ENCODE assay signal across 23 cellular contexts in the genomic region with DNA sequence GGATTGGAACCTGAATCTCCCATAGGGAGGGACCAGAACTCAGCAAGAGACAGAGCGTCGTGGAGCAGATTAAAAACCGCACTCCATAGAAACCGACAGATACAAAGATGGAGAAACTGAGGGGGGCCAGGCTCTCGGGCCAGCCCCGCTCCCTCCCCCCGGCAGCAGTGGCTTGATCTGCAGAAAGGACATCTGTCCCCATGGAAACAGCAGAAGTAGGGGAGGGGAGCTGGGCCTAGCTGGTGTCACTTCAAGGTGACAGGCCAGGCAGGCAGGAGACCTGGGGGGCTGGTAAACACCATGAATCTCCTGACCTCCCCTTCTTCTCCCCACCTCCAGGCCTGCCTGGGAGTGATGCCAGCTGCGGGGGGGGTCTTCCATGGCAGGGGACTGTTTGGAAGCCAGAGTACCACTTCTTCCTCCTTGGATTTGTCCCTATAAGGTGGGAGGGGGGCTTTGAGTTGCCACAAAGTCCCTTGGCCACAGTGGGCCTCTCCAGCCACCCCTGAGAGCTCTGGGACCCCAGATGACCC. TPM values are rescaled to one million over a fixed set of nuclear protein-coding genes. Genes with fewer than 3 reads are reported as not detected.
"Had no signal": no experiment of that assay in that cellular context is flagged by ENCODE, and none has a peak within 500 bp of the region (broad histone marks: within the 10 kb centered on the region; RNA-seq: fewer than 3 reads in every experiment).

No MANE protein-coding gene starts in this region.

- H3K4me3 Mint-ChIP-seq: activated CD4-positive, alpha-beta memory T cell treated with anti-CD3 and anti-CD28 coated beads for 36 hours; activated CD4-positive, alpha-beta T cell treated with anti-CD3 and anti-CD28 coated beads, Interleukin-2, amount 10 ng/mL, durations not matched to agents 7 days and 5 days; activated naive CD8-positive, alpha-beta T cell treated with anti-CD3 and anti-CD28 coated beads for 36 hours; activated T-cell treated with anti-CD3 and anti-CD28 coated beads, Interleukin-2, amount 50 U/mL, for 4 hours; IgD-negative memory B cell had no signal

- DNase-seq: activated CD4-positive, alpha-beta memory T cell treated with anti-CD3 and anti-CD28 coated beads for 36 hours; activated CD4-positive, alpha-beta T cell treated with anti-CD3 and anti-CD28 coated beads, Interleukin-2, amount 10 ng/mL, durations not matched to agents 7 days and 5 days; activated CD4-positive, CD25-positive, alpha-beta regulatory T cell; activated CD8-positive, alpha-beta memory T cell treated with anti-CD3 and anti-CD28 coated beads for 24 hours; activated effector memory CD4-positive, alpha-beta T cell treated with anti-CD3 and anti-CD28 coated beads, Interleukin-2, amount 50 U/mL, for 16 hours; activated naive CD4-positive, alpha-beta T cell treated with Interleukin-2 at 50 U/mL for 16 hours; activated naive CD8-positive, alpha-beta T cell treated with anti-CD3 and anti-CD28 coated beads for 36 hours; activated T-cell treated with anti-CD3 and anti-CD28 coated beads, Interleukin-2, amount 50 U/mL, for 4 hours; brain microvascular endothelial cell; cerebellar nuclear complex; NCI-H1105 treated with DMSO at 0.1 percent for 48 hours; NCI-H1930; NCI-H446; NCI-H524; NCI-H748 treated with DMSO at 0.1 percent for 48 hours; SIG-M5; T-helper 1 cell had no signal

- H3K4me3 ChIP-seq: cardiac muscle cell had no signal

- H3K36me3 Mint-ChIP-seq: activated CD4-positive, alpha-beta memory T cell treated with anti-CD3 and anti-CD28 coated beads for 36 hours; activated naive CD8-positive, alpha-beta T cell treated with anti-CD3 and anti-CD28 coated beads for 36 hours; IgD-negative memory B cell had no signal

- H3K9me3 Mint-ChIP-seq: activated CD4-positive, alpha-beta memory T cell treated with anti-CD3 and anti-CD28 coated beads for 36 hours; activated CD4-positive, alpha-beta T cell treated with anti-CD3 and anti-CD28 coated beads, Interleukin-2, amount 10 ng/mL, durations not matched to agents 7 days and 5 days; activated naive CD8-positive, alpha-beta T cell treated with anti-CD3 and anti-CD28 coated beads for 36 hours; activated T-cell treated with anti-CD3 and anti-CD28 coated beads, Interleukin-2, amount 50 U/mL, for 4 hours had no signal

- H3K27ac ChIP-seq: brain microvascular endothelial cell, cardiac muscle cell, VCaP had no signal

- H3K36me3 ChIP-seq: brain microvascular endothelial cell, cardiac muscle cell had no signal

- H3K27me3 ChIP-seq: brain microvascular endothelial cell, cardiac muscle cell had no signal

- ATAC-seq: activated T-cell treated with anti-CD3 and anti-CD28 coated beads, Interleukin-2, amount 50 U/mL, for 4 hours had no signal

- H3K4me1 Mint-ChIP-seq: activated CD4-positive, alpha-beta T cell treated with anti-CD3 and anti-CD28 coated beads, Interleukin-2, amount 10 ng/mL, durations not matched to agents 7 days and 5 days; activated naive CD8-positive, alpha-beta T cell treated with anti-CD3 and anti-CD28 coated beads for 36 hours; IgD-negative memory B cell had no signal

- H3K27me3 Mint-ChIP-seq: activated CD4-positive, alpha-beta memory T cell treated with anti-CD3 and anti-CD28 coated beads for 36 hours; activated CD4-positive, alpha-beta T cell treated with anti-CD3 and anti-CD28 coated beads, Interleukin-2, amount 10 ng/mL, durations not matched to agents 7 days and 5 days; activated naive CD8-positive, alpha-beta T cell treated with anti-CD3 and anti-CD28 coated beads for 36 hours had no signal

- H3K27ac Mint-ChIP-seq: activated CD4-positive, alpha-beta memory T cell treated with anti-CD3 and anti-CD28 coated beads for 36 hours; activated naive CD8-positive, alpha-beta T cell treated with anti-CD3 and anti-CD28 coated beads for 36 hours had no signal

RNA-seq across cellular contexts. Expression of a gene that starts 10.9 kb away (rescaled TPM):
- total RNA-seq: RPMI7951 had no signal

RNA-seq across cellular contexts. Expression of a gene that starts 12.2 kb away (rescaled TPM):
- total RNA-seq: activated CD4-positive, alpha-beta memory T cell treated with anti-CD3 and anti-CD28 coated beads for 36 hours; activated CD4-positive, alpha-beta T cell treated with anti-CD3 and anti-CD28 coated beads, Interleukin-2, amount 10 ng/mL, durations not matched to agents 7 days and 5 days; activated naive CD8-positive, alpha-beta T cell treated with anti-CD3 and anti-CD28 coated beads for 36 hours; activated T-cell treated with anti-CD3 and anti-CD28 coated beads, Interleukin-2, amount 50 U/mL, for 4 hours; OCI-LY7; T-helper 2 cell treated with Interferon-gamma antibody and Interleukin-4, amounts not matched to agents 100 ng/mL and 5 ng/mL, for 36 hours had no signal
